ENCODE assay signal across 8 cellular contexts in the genomic region with DNA sequence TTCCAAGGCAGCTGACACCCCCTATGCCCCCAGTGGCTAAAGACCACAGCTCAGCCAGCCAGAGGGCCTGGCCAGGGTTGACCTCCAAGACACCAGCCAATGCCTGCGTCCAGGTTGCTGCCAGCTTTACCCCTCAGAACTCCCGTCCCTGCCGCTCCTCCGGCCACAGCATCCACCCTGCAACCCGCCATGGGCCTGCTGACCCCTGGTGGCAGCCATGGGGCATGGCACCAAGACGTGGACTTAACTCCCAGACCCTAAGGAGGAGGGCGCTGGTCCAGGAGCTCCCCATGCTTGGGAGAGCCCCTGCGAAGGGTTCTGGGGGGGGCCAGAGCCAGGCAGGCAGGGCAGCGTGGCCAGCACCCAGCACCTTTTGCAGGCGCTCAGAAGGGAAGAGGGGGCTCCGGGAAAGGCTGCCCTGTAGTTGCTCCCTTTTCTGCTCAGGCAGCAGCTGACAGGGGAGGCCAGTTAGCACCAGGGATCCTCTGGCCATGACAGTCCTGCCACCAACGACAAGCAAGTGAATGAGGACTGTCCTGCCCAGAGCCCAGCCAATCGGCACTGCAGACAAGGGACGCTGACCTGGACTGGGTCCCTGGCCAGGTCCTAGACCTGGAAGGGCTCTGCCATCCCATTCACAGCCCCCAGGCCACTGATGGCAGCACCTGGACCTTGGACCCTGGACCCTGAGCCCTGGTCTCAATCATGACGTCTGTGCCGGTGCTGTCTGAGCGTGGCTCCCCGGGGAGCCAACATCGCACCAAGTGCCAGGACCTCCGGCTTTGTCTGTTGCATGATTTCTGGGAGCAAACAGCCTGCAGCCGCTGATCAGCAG.
DNase-seq lines count a peak whose midpoint lies in the region; ATAC-seq and TF ChIP-seq lines count a peak whose summit lies in the region.

No MANE protein-coding gene starts in this region.

- H3K36me3 ChIP-seq in RWPE2 (ENCODE audit: low read depth) (no peaks in the 10 kb centered on the region), gastroesophageal sphincter (no peaks in the 10 kb centered on the region), parathyroid adenoma (ENCODE audit: control insufficient read depth, insufficient read depth, low read length) (no peaks in the 10 kb centered on the region)

- no peak overlapping the region for H3K4me2 ChIP-seq in parathyroid adenoma (ENCODE audit: low read length)

- no peak overlapping the region for H3K4me3 Mint-ChIP-seq in type B pancreatic cell

- H3K27me3 ChIP-seq in RWPE2 (ENCODE audit: insufficient read depth, poor library complexity, severe bottlenecking) (no peaks in the 10 kb centered on the region), gastroesophageal sphincter (peaks cover 76% of the 10 kb centered on the region), parathyroid adenoma (ENCODE audit: control insufficient read depth, insufficient read depth, low read length) (no peaks in the 10 kb centered on the region)

- TF ChIP-seq CTCF in RWPE2 (IDR thresholded peaks at IDR 0.05; ENCODE audit: poor library complexity, severe bottlenecking) (peak; percentile 90), gastroesophageal sphincter (IDR thresholded peaks at IDR 0.05) (peak in 3 of 4 experiments; percentile 81 to 98 (median 88)), parathyroid adenoma (IDR thresholded peaks at IDR 0.05) (peak; percentile 87), type B pancreatic cell (conservative IDR thresholded peaks at IDR 0.05) (peak; percentile 97)

- H3K9me3 ChIP-seq in RWPE2 (ENCODE audit: severe bottlenecking) (no peaks in the 10 kb centered on the region), gastroesophageal sphincter (no peaks in the 10 kb centered on the region), parathyroid adenoma (ENCODE audit: control insufficient read depth, low read length) (no peaks in the 10 kb centered on the region)

- no peak for TF ChIP-seq EP300 in gastroesophageal sphincter (IDR thresholded peaks at IDR 0.05)

- no peak for TF ChIP-seq POLR2A in gastroesophageal sphincter (IDR thresholded peaks at IDR 0.05)

- H3K27ac ChIP-seq in RWPE2 (ENCODE audit: poor library complexity, severe bottlenecking) (no peak overlapping the region), gastroesophageal sphincter (no peak overlapping the region), parathyroid adenoma (no peak overlapping the region)

- no peaks in the 10 kb centered on the region for H3K79me2 ChIP-seq in parathyroid adenoma

- DNase-seq in NCI-H446 (lab: John Stamatoyannopoulos, UW) = peak; percentile 4 to 70
- no peak for DNase-seq in NCI-H446 treated with DMSO at 0.1 percent for 48 hours (lab: John Stamatoyannopoulos, UW)
- peak; percentile 90 for DNase-seq in HuH-7 (ENCODE audit: low spot score)
- DNase-seq in RWPE2 (ENCODE audit: low spot score) = peak; percentile 57
- peak; percentile 83 for DNase-seq in activated effector memory CD4-positive, alpha-beta T cell treated with anti-CD3 and anti-CD28 coated beads, Interleukin-2, amount 50 U/mL, for 16 hours
- no peak for DNase-seq in type B pancreatic cell (ENCODE audit: extremely low spot score, unreplicated experiment)

- H3K4me1 ChIP-seq in RWPE2 (ENCODE audit: insufficient read depth, poor library complexity, severe bottlenecking) (no peaks in the 10 kb centered on the region), gastroesophageal sphincter (peaks cover 0 to 15% (median 0%) of the 10 kb centered on the region in 3 donors), parathyroid adenoma (no peaks in the 10 kb centered on the region)

- H3K36me3 Mint-ChIP-seq in type B pancreatic cell = no peaks in the 10 kb centered on the region

- peaks cover 11% of the 10 kb centered on the region for H3K4me1 Mint-ChIP-seq in type B pancreatic cell (ENCODE audit: unreplicated experiment)

- no peak overlapping the region for H3K9ac ChIP-seq in parathyroid adenoma

- no peak overlapping the region for H2AFZ ChIP-seq in parathyroid adenoma

- no peaks in the 10 kb centered on the region for H3K9me3 Mint-ChIP-seq in type B pancreatic cell

- H3K4me3 ChIP-seq in RWPE2 (ENCODE audit: severe bottlenecking) (no peak overlapping the region), gastroesophageal sphincter (no peak overlapping the region), parathyroid adenoma (ENCODE audit: low read depth, low read length) (no peak overlapping the region)

- WGBS in gastroesophageal sphincter (ENCODE audit: low coverage in 1 of 2), 2 donors = 20 to 60% methylated on average over 1 of the region's 21 CpGs

- peak; percentile 88 for ATAC-seq in RWPE2 (ENCODE audit: low read depth)
- ATAC-seq in gastroesophageal sphincter = peak; percentile 65

- H3K27me3 Mint-ChIP-seq in type B pancreatic cell = peaks cover 24% of the 10 kb centered on the region

- H3K27ac Mint-ChIP-seq in type B pancreatic cell = peak overlapping the region; percentile 34

Comparison
In these comparisons a context has a peak if more than half of its experiments do, and no peak if none do; other contexts are left out.
1. DNase-seq: peak in NCI-H446 (2 of 2), HuH-7 (single experiment), RWPE2 (single experiment) and activated effector memory CD4-positive, alpha-beta T cell treated with anti-CD3 and anti-CD28 coated beads, Interleukin-2, amount 50 U/mL, for 16 hours (single experiment); none in NCI-H446 treated with DMSO at 0.1 percent for 48 hours (single experiment) and type B pancreatic cell (single experiment).
2. Peak in every context shown above with its lines, with median percentiles within 50 percentile points of each other: CTCF ChIP-seq.